ENCODE assay signal across 1 cellular context in genomic region chr9:136119259-136120118, GRCh38.
TF ChIP-seq lines count a peak whose summit lies in the region.

No MANE protein-coding gene starts in this region.

TF ChIP-seq in HepG2, 621 proteins besides CTCF, POLR2A, EP300 and RAD21 (continued from another document and continues in another):
- TF ChIP-seq BCL3 (CRISPR knock-in tag; IDR thresholded peaks at IDR 0.05) (no peak), SRY (CRISPR knock-in tag; IDR thresholded peaks at IDR 0.05) (peak; percentile 67; the same call in 1 of the 2 replicates), NFAT5 (CRISPR knock-in tag; IDR thresholded peaks at IDR 0.05) (no peak), CREB3 (CRISPR knock-in tag; IDR thresholded peaks at IDR 0.05) (no peak), ZNF446 (CRISPR knock-in tag; IDR thresholded peaks at IDR 0.05) (no peak), ZNF564 (CRISPR knock-in tag; IDR thresholded peaks at IDR 0.05) (peak; percentile 37; the same call in 1 of the 2 replicates), ZBTB42 (CRISPR knock-in tag; IDR thresholded peaks at IDR 0.05) (peak; percentile 96), ZZZ3 (CRISPR knock-in tag; IDR thresholded peaks at IDR 0.05; ENCODE audit: borderline replicate concordance) (no peak), ZSCAN22 (CRISPR knock-in tag; IDR thresholded peaks at IDR 0.05) (0 out of 2 replicates have a peak, but pooled peaks have one; percentile 61), ZNF570 (CRISPR knock-in tag; IDR thresholded peaks at IDR 0.05; ENCODE audit: borderline replicate concordance) (no peak), KAT8 (CRISPR knock-in tag; IDR thresholded peaks at IDR 0.05) (peak; percentile 60; the same call in 1 of the 2 replicates), ZFP1 (CRISPR knock-in tag; IDR thresholded peaks at IDR 0.05) (no peak), FIP1L1 (IDR thresholded peaks at IDR 0.05; ENCODE audit: borderline replicate concordance, insufficient read depth, low read depth, low read length) (no peak), CEBPB (IDR thresholded peaks at IDR 0.05; ENCODE audit: borderline replicate concordance, low read depth, low read length) (no peak), TRAFD1 (CRISPR knock-in tag; IDR thresholded peaks at IDR 0.05; ENCODE audit: borderline replicate concordance) (no peak), REXO4 (CRISPR knock-in tag; IDR thresholded peaks at IDR 0.05; ENCODE audit: borderline replicate concordance) (no peak), ZNF275 (CRISPR knock-in tag; IDR thresholded peaks at IDR 0.05; ENCODE audit: borderline replicate concordance) (0 out of 2 replicates have a peak, but pooled peaks have one; percentile 33), ZNF776 (CRISPR knock-in tag; IDR thresholded peaks at IDR 0.05) (no peak; the same call in 1 of the 2 replicates), GMEB1 (CRISPR knock-in tag; IDR thresholded peaks at IDR 0.05; ENCODE audit: borderline replicate concordance) (0 out of 2 replicates have a peak, but pooled peaks have one; percentile 21), ZSCAN29 (CRISPR knock-in tag; conservative IDR thresholded peaks at IDR 0.05) (no peak; the same call in 1 of the 2 replicates), ZNF414 (CRISPR knock-in tag; IDR thresholded peaks at IDR 0.05) (peak; percentile 29; the same call in 1 of the 2 replicates), MTERF4 (CRISPR knock-in tag; IDR thresholded peaks at IDR 0.05) (0 out of 2 replicates have a peak, but pooled peaks have one; percentile 2), HNRNPLL (IDR thresholded peaks at IDR 0.05; ENCODE audit: low read depth, low read length, poor library complexity, severe bottlenecking) (no peak), ZNF619 (CRISPR knock-in tag; IDR thresholded peaks at IDR 0.05) (no peak), CHD4 (IDR thresholded peaks at IDR 0.05; ENCODE audit: borderline replicate concordance, low read length) (no peak), ZNF142 (CRISPR knock-in tag; IDR thresholded peaks at IDR 0.05) (peak; percentile 30; the same call in 1 of the 2 replicates), IRF2 (CRISPR knock-in tag; IDR thresholded peaks at IDR 0.05) (peak; percentile 58; the same call in 1 of the 2 replicates), ZNF510 (CRISPR knock-in tag; IDR thresholded peaks at IDR 0.05; ENCODE audit: low read depth) (no peak), IRX3 (CRISPR knock-in tag; IDR thresholded peaks at IDR 0.05; ENCODE audit: borderline replicate concordance, low read depth) (0 out of 2 replicates have a peak, but pooled peaks have one; percentile 52), NFYB (CRISPR knock-in tag; IDR thresholded peaks at IDR 0.05) (peak; percentile 69), ZHX1 (CRISPR knock-in tag; IDR thresholded peaks at IDR 0.05; ENCODE audit: low read depth) (peak; percentile 57; the same call in 1 of the 2 replicates), KMT2B (CRISPR knock-in tag; IDR thresholded peaks at IDR 0.05) (no peak; the same call in 1 of the 2 replicates)
